ENCODE assay signal across 17 cellular contexts in genomic region chr9:130886981-130887380, GRCh38. TPM values are rescaled to one million over a fixed set of nuclear protein-coding genes. Genes with fewer than 3 reads are reported as not detected.
DNase-seq lines count a peak whose midpoint lies in the region; ATAC-seq, FAIRE-seq and TF ChIP-seq lines count a peak whose summit lies in the region.
"Had no signal": no experiment of that assay in that cellular context is flagged by ENCODE, and none has a peak within 500 bp of the region (broad histone marks: within the 10 kb centered on the region; RNA-seq: fewer than 3 reads in every experiment).

No MANE protein-coding gene starts in this region.

- no peak for ATAC-seq in IMR-90 (ENCODE audit: low read depth)
- ATAC-seq in K562 = no peak
- ATAC-seq: CD8-positive, alpha-beta T cell had no signal

- H3K4me2 ChIP-seq in IMR-90 (ENCODE audit: low read depth, low read length) (no peak overlapping the region), K562 (ENCODE audit: insufficient read depth, low read length) (no peak overlapping the region)
- H3K4me2 ChIP-seq: PC-9 had no signal

- CTCF ChIA-PET in IMR-90 (lab: Yijun Ruan, JAX) = no interaction called here
- CTCF ChIA-PET in K562 (lab: Yijun Ruan, JAX; ENCODE audit: low intra/inter-chr PET ratio) = no interaction called here

- dilution Hi-C loops in IMR-90 (cut with HindIII; ENCODE audit: low sequenced_read_pairs, unreplicated experiment) = no loop called here

- H4K5ac ChIP-seq in IMR-90 (ENCODE audit: low read depth, low read length) = no peak overlapping the region

- H3K9me1 ChIP-seq in IMR-90 (ENCODE audit: insufficient read depth, low read length) (peaks cover 4% of the 10 kb centered on the region; the same call in 1 of the 2 replicates), K562 (ENCODE audit: control insufficient read depth, insufficient read depth, low read length) (peaks cover 3% of the 10 kb centered on the region)

- no peak for TF ChIP-seq CTCF in IMR-90 (conservative IDR thresholded peaks at IDR 0.05; ENCODE audit: low read depth, low read length)
- TF ChIP-seq CTCF in K562 (IDR thresholded peaks at IDR 0.05 in 2 of 3, conservative IDR thresholded peaks at IDR 0.05 in 1 of 3; ENCODE audit: insufficient read depth in 2 of 3, low read depth in 1 of 3, low read length in 3 of 3) = no peak
- no peak for TF ChIP-seq CTCF in kidney (IDR thresholded peaks at IDR 0.05; ENCODE audit: borderline replicate concordance, extremely low read depth, insufficient read depth)
- no peak for TF ChIP-seq CTCF in spleen (IDR thresholded peaks at IDR 0.05 in 8 of 11, conservative IDR thresholded peaks at IDR 0.05 in 3 of 11)

- H3K9me3 ChIP-seq in IMR-90 (ENCODE audit: control insufficient read depth, insufficient read depth, low read length) (no peaks in the 10 kb centered on the region), K562 (replicated peaks; ENCODE audit: control insufficient read depth, insufficient read depth, low read depth, low read length) (no peaks in the 10 kb centered on the region), kidney (ENCODE audit: control insufficient read depth in 1 of 2, low read length in 2 of 2) (no peaks in the 10 kb centered on the region), spleen (no peaks in the 10 kb centered on the region)

- TF ChIP-seq RAD21 in IMR-90 (IDR thresholded peaks at IDR 0.05; ENCODE audit: low read length) (no peak), K562 (CRISPR knock-in tag; conservative IDR thresholded peaks at IDR 0.05 in 1 of 2, IDR thresholded peaks at IDR 0.05 in 1 of 2) (no peak)

- H3K79me2 ChIP-seq in K562 (ENCODE audit: control insufficient read depth, insufficient read depth, low read length) = no peaks in the 10 kb centered on the region

- BruUV-seq in IMR-90 (replicated peaks; lab: Mats Ljungman, UMichigan) (TSS peak; percentile 52), K562 (replicated peaks; lab: Mats Ljungman, UMichigan) (no TSS peak)

- H3K14ac ChIP-seq in IMR-90 (replicated peaks; ENCODE audit: low read depth, low read length) = 0 out of 2 replicates have a peak overlapping the region, but pooled peaks have one; percentile 29

- H3K9ac ChIP-seq in IMR-90 (ENCODE audit: low read depth, low read length) (no peak overlapping the region), K562 (ENCODE audit: insufficient read depth in 1 of 2, low read depth in 2 of 2, low read length in 2 of 2) (peak overlapping the region in 1 of 2 experiments; percentile 0; a peak in 1 of 4 replicates), kidney (ENCODE audit: low read length in 2 of 2) (no peak overlapping the region)

- POLR2A ChIA-PET in IMR-90 (lab: Charles Lee; ENCODE audit: unreplicated experiment) (no interaction called here), K562 (lab: Yijun Ruan, JAX) (interaction anchor here (0.6 to 14.2 kb wide), 13 partner anchors 10 to 1165 kb away, joined by 3 to 220 read pairs (median 4); no protein-coding TSS in a partner anchor)

- H3K79me1 ChIP-seq in IMR-90 (ENCODE audit: low read depth in 1 of 2, low read length in 2 of 2) = peaks cover 22 to 51% of the 10 kb centered on the region in 2 experiments

- H3K27me3 ChIP-seq in IMR-90 (ENCODE audit: control insufficient read depth, insufficient read depth, low read length) (no peaks in the 10 kb centered on the region), K562 (ENCODE audit: control insufficient read depth in 2 of 2, insufficient read depth in 2 of 2, low read length in 2 of 2) (no peaks in the 10 kb centered on the region; a peak in 1 of 5 replicates), spleen (replicated peaks in 1 of 7) (no peaks in the 10 kb centered on the region)

- H3K4me3 ChIP-seq in IMR-90 (ENCODE audit: insufficient read depth, low read depth, low read length) = no peak overlapping the region
- no peak overlapping the region for H3K4me3 ChIP-seq in K562
- H3K4me3 ChIP-seq in kidney (ENCODE audit: low read length in 2 of 2) = no peak overlapping the region
- H3K4me3 ChIP-seq in spleen = no peak overlapping the region
- H3K4me3 ChIP-seq: PC-9, SK-N-MC had no signal

- FAIRE-seq in K562 (lab: Jason Lieb, UNC) (no peak), kidney (lab: Jason Lieb, UNC) (no peak), HTR-8/SVneo (lab: Jason Lieb, UNC) (no peak)
- FAIRE-seq: GM19239 had no signal

- peak overlapping the region; percentile 5; the same call in 1 of the 2 replicates for H3K27ac ChIP-seq in IMR-90 (ENCODE audit: insufficient read depth, low read length)
- H3K27ac ChIP-seq in K562 (ENCODE audit: extremely low read depth, low read depth, low read length) = no peak overlapping the region
- no peak overlapping the region for H3K27ac ChIP-seq in kidney (ENCODE audit: low read depth in 2 of 2, low read length in 2 of 2)
- H3K27ac ChIP-seq in spleen = no peak overlapping the region
- H3K27ac ChIP-seq: PC-9, SK-N-MC had no signal

- H3K56ac ChIP-seq in IMR-90 (ENCODE audit: extremely low read depth, insufficient read depth, low read length) = no peak overlapping the region

- H4K8ac ChIP-seq in IMR-90 (ENCODE audit: low read depth in 2 of 2, low read length in 2 of 2) = no peak overlapping the region

- no peak overlapping the region for H2BK120ac ChIP-seq in IMR-90 (ENCODE audit: low read depth, low read length)

- H2AK5ac ChIP-seq in IMR-90 (ENCODE audit: low read depth, low read length) = no peak overlapping the region

- 93% methylated on average over 11 of the region's 23 CpGs; no CpG with 5 or more reads in 1 of the 2 experiments for WGBS in IMR-90 (ENCODE audit: extremely low coverage in 2 of 2, insufficient read length in 1 of 2), 2 experiments
- 88% methylated on average over 23 of the region's 23 CpGs for WGBS in K562 (ENCODE audit: insufficient coverage, low coverage, missing lambda C conversion rate)
- 94 to 97% (median 94%) methylated on average over 23 of the region's 23 CpGs for WGBS in spleen, 5 donors

- peak overlapping the region; percentile 22; the same call in 1 of the 2 replicates for H3K4ac ChIP-seq in IMR-90 (ENCODE audit: low read depth, low read length)

- H3K4me1 ChIP-seq in IMR-90 (ENCODE audit: control insufficient read depth, insufficient read depth, low read length) (peaks cover 15% of the 10 kb centered on the region; the same call in 1 of the 2 replicates), K562 (replicated peaks in 1 of 2; ENCODE audit: control insufficient read depth in 2 of 2, insufficient read depth in 2 of 2, low read length in 2 of 2) (peaks cover 0 to 40% of the 10 kb centered on the region in 2 experiments; a peak in 1 of 5 replicates), kidney (ENCODE audit: control insufficient read depth in 1 of 2, insufficient read depth in 1 of 2, low read depth in 1 of 2, low read length in 2 of 2) (no peaks in the 10 kb centered on the region), spleen (no peaks in the 10 kb centered on the region)

- H2AK9ac ChIP-seq in IMR-90 (replicated peaks; ENCODE audit: low read depth, low read length, poor library complexity) = no peak overlapping the region

- intact Hi-C loops in IMR-90 (cut with micrococcal nuclease) = no loop called here
- intact Hi-C loops in K562 (cut with micrococcal nuclease) = no loop called here
- intact Hi-C loops in kidney (cut with DNase I) = no loop called here
- intact Hi-C loops in spleen (cut with DNase I; ENCODE audit: low total_unique reads) = no loop called here

- in situ Hi-C loops in IMR-90 (cut with MboI; ENCODE audit: low sequenced_read_pairs) = loop anchor here (5.0 kb wide), 1 partner anchor 155 kb away; no protein-coding TSS in a partner anchor
- in situ Hi-C loops in K562 (cut with MboI) = no loop called here

- H4K20me1 ChIP-seq in IMR-90 (ENCODE audit: insufficient read depth, low read length) (peaks cover 40% of the 10 kb centered on the region), K562 (replicated peaks; ENCODE audit: control insufficient read depth, insufficient read depth, low read length) (peaks cover 45% of the 10 kb centered on the region)

- H3K36me3 ChIP-seq in IMR-90 (ENCODE audit: control insufficient read depth, insufficient read depth, low read length) (peaks cover 86% of the 10 kb centered on the region), K562 (ENCODE audit: control insufficient read depth, insufficient read depth, low read length) (peaks cover 74% of the 10 kb centered on the region), kidney (ENCODE audit: control insufficient read depth in 1 of 2, insufficient read depth in 2 of 2, low read length in 2 of 2) (peaks cover 25 to 46% of the 10 kb centered on the region in 2 donors), spleen (peaks cover 5 to 100% (median 78%) of the 10 kb centered on the region in 6 donors)

- no peak for TF ChIP-seq EP300 in K562 (IDR thresholded peaks at IDR 0.05; ENCODE audit: low read length)

- no peak overlapping the region for H2BK5ac ChIP-seq in IMR-90 (ENCODE audit: low read depth, low read length, poor library complexity, severe bottlenecking)

- no peak overlapping the region for H3K18ac ChIP-seq in IMR-90 (ENCODE audit: low read depth, low read length)

- no peak overlapping the region for H4K91ac ChIP-seq in IMR-90 (ENCODE audit: insufficient read depth, low read depth, low read length)

- H2BK20ac ChIP-seq in IMR-90 (ENCODE audit: low read depth, low read length) = no peak overlapping the region

- H2AFZ ChIP-seq in IMR-90 (replicated peaks; ENCODE audit: low read length, poor library complexity) (no peak overlapping the region), K562 (ENCODE audit: low read depth, low read length) (no peak overlapping the region)
- H2AFZ ChIP-seq: PC-9 had no signal

- TF ChIP-seq POLR2A in IMR-90 (IDR thresholded peaks at IDR 0.05; ENCODE audit: low read depth, low read length) (no peak), K562 (conservative IDR thresholded peaks at IDR 0.05) (no peak), spleen (IDR thresholded peaks at IDR 0.05) (no peak)

- no peak overlapping the region for H2BK15ac ChIP-seq in IMR-90 (ENCODE audit: low read depth, low read length)

- no peak overlapping the region for H3K23ac ChIP-seq in IMR-90 (ENCODE audit: low read depth, low read length)

- no peak for DNase-seq in IMR-90
- peak in 2 of 4 experiments; percentile 53 to 56 for DNase-seq in K562 (ENCODE audit: extremely low read depth in 1 of 4, low spot score in 3 of 4)
- peak; percentile 61 for DNase-seq in kidney
- peak; percentile 56 for DNase-seq in spleen
- DNase-seq in HTR-8/SVneo (ENCODE audit: insufficient read length, low spot score) = no peak
- DNase-seq in stimulated activated CD4-positive, alpha-beta T cell treated with anti-CD3 and anti-CD28 coated beads, Interleukin-1b, Interleukin-23, amount 100 ng/mL, for 48 hours = no peak
- no peak for DNase-seq in NCI-H82 (lab: John Stamatoyannopoulos, UW)
- DNase-seq: CD8-positive, alpha-beta T cell; NCI-H146; NCI-H2081; NCI-H510A; PC-9 had no signal

RNA-seq across cellular contexts. Expression of gene QRFP, which starts 9.6 kb away (rescaled TPM):
- not detected in 2 replicates for total RNA-seq in IMR-90 (2012; rRNA removed)
- not detected in 2 replicates for polyA plus RNA-seq in IMR-90 (2012; rRNA removed)
- not detected in 2 replicates for polyA plus RNA-seq in IMR-90 (2012; cell fraction: cytosol; rRNA removed)
- polyA plus RNA-seq in IMR-90 (2012; cell fraction: nucleus; rRNA removed; ENCODE audit: low replicate concordance) = not detected in 2 replicates
- total RNA-seq in K562 (2011; cell fraction: chromatin; rRNA removed; ENCODE audit: low replicate concordance) = not detected in 2 replicates
- total RNA-seq in K562 (2011; cell fraction: nucleolus; rRNA removed) = not detected in 2 replicates
- not detected in 2 replicates for total RNA-seq in K562 (2011; cell fraction: nucleoplasm; rRNA removed)
- not detected in 2 replicates for total RNA-seq in K562 (2014; rRNA removed)
- not detected in 2 replicates for total RNA-seq in K562 (2014; rRNA removed; fragmentation: Illumina TruSeq; extraction: Trizol)
- not detected in 2 replicates for total RNA-seq in K562 (2015; rRNA removed; fragmentation: Illumina TruSeq; extraction: Trizol)
- not detected in 2 replicates for total RNA-seq in K562 (2021)
- not detected in 2 replicates for polyA plus RNA-seq in K562 (2011; rRNA removed)
- not detected in 2 replicates for polyA plus RNA-seq in K562 (2011; cell fraction: cytosol; rRNA removed)
- not detected in 2 replicates for polyA plus RNA-seq in K562 (2011; cell fraction: nucleus; rRNA removed)
- 0.51 and 0.70 TPM in 2 replicates for polyA plus RNA-seq in K562 (2012)
- not detected in 2 replicates for polyA plus RNA-seq in K562 (2014; fragmentation: Illumina TruSeq; extraction: Trizol)
- not detected for polyA plus RNA-seq in K562 (2014; fragmentation: Nextera tagmentation; extraction: Ambion mirVana)
- polyA plus RNA-seq in K562 (2014; rRNA removed) = not detected in 2 replicates
- not detected in 2 replicates for polyA minus RNA-seq in K562 (2011; rRNA and poly(A)+ RNA removed)
- not detected in 2 replicates for polyA minus RNA-seq in K562 (2011; cell fraction: cytosol; rRNA and poly(A)+ RNA removed)
- not detected in 2 replicates for polyA minus RNA-seq in K562 (2011; cell fraction: nucleus; rRNA and poly(A)+ RNA removed)
- total RNA-seq in kidney = not detected
- not detected for polyA plus RNA-seq in kidney (ENCODE audit: insufficient read depth, low read depth, low replicate concordance)
- not detected for total RNA-seq in spleen
- under 1 TPM in 2 of 3 donors, not detected in 1; 0.13 to 0.16 TPM for polyA plus RNA-seq in spleen
- total RNA-seq: CD8-positive, alpha-beta T cell; H4; HT1080; PC-9 had no signal
- polyA plus RNA-seq: BJ had no signal

RNA-seq across cellular contexts. Expression of gene ABL1, which starts 51.9 kb away (rescaled TPM):
- 31.9 and 33.7 TPM in 2 replicates for total RNA-seq in IMR-90 (2012; rRNA removed)
- 49.1 and 50.7 TPM in 2 replicates for polyA plus RNA-seq in IMR-90 (2012; rRNA removed)
- polyA plus RNA-seq in IMR-90 (2012; cell fraction: cytosol; rRNA removed) = 35.4 and 41.3 TPM in 2 replicates
- 61.9 and 74.7 TPM in 2 replicates for polyA plus RNA-seq in IMR-90 (2012; cell fraction: nucleus; rRNA removed; ENCODE audit: low replicate concordance)
- total RNA-seq in K562 (2011; cell fraction: chromatin; rRNA removed; ENCODE audit: low replicate concordance) = 105 and 142 TPM in 2 replicates
- 81.7 and 83.9 TPM in 2 replicates for total RNA-seq in K562 (2011; cell fraction: nucleolus; rRNA removed)
- 75.2 and 77.0 TPM in 2 replicates for total RNA-seq in K562 (2011; cell fraction: nucleoplasm; rRNA removed)
- 45.1 and 61.3 TPM in 2 replicates for total RNA-seq in K562 (2014; rRNA removed)
- 28.6 and 30.2 TPM in 2 replicates for total RNA-seq in K562 (2014; rRNA removed; fragmentation: Illumina TruSeq; extraction: Trizol)
- total RNA-seq in K562 (2015; rRNA removed; fragmentation: Illumina TruSeq; extraction: Trizol) = 37.8 and 41.0 TPM in 2 replicates
- total RNA-seq in K562 (2021) = 124 and 130 TPM in 2 replicates
- 26.0 and 35.7 TPM in 2 replicates for polyA plus RNA-seq in K562 (2011; rRNA removed)
- polyA plus RNA-seq in K562 (2011; cell fraction: cytosol; rRNA removed) = 44.5 and 48.8 TPM in 2 replicates
- polyA plus RNA-seq in K562 (2011; cell fraction: nucleus; rRNA removed) = 51.1 and 57.1 TPM in 2 replicates
- polyA plus RNA-seq in K562 (2012) = 65.2 and 79.7 TPM in 2 replicates
- polyA plus RNA-seq in K562 (2014; fragmentation: Illumina TruSeq; extraction: Trizol) = 64.0 and 77.9 TPM in 2 replicates
- polyA plus RNA-seq in K562 (2014; fragmentation: Nextera tagmentation; extraction: Ambion mirVana) = 1 to 10 TPM; 1.5 to 1.6 TPM
- 59.7 and 60.0 TPM in 2 replicates for polyA plus RNA-seq in K562 (2014; rRNA removed)
- 64.2 and 66.3 TPM in 2 replicates for polyA minus RNA-seq in K562 (2011; rRNA and poly(A)+ RNA removed)
- polyA minus RNA-seq in K562 (2011; cell fraction: cytosol; rRNA and poly(A)+ RNA removed) = 93.5 and 149 TPM in 2 replicates
- polyA minus RNA-seq in K562 (2011; cell fraction: nucleus; rRNA and poly(A)+ RNA removed) = 21.7 and 40.1 TPM in 2 replicates
- 63.6 TPM for total RNA-seq in kidney
- polyA plus RNA-seq in kidney (ENCODE audit: insufficient read depth, low read depth, low replicate concordance) = 15.0 TPM
- 10 to 100 TPM; 36.2 to 76.7 (median 55.5) TPM for total RNA-seq in spleen
- polyA plus RNA-seq in spleen = 10 to 100 TPM in 2 of 3 donors, 1 to 10 TPM in 1; 9.7 to 17.0 (median 11.5) TPM

RNA-seq across cellular contexts. Expression of gene FIBCD1, which starts 52.1 kb away (rescaled TPM):
- total RNA-seq in IMR-90 (2012; rRNA removed) (1.1 and 2.2 TPM in 2 replicates), K562 (2014; rRNA removed) (1.00 and 2.1 TPM in 2 replicates), K562 (2014; rRNA removed; fragmentation: Illumina TruSeq; extraction: Trizol) (0.95 TPM in 1 of 2 replicates, not detected in the other), K562 (2015; rRNA removed; fragmentation: Illumina TruSeq; extraction: Trizol) (not detected in 2 replicates), K562 (2021) (0.71 and 1.5 TPM in 2 replicates), kidney (0.25 TPM), spleen (under 1 TPM in 4 of 7 donors, not detected in 3; 0.26 to 0.51 (median 0.44) TPM)
- polyA plus RNA-seq in IMR-90 (2012; rRNA removed) (10.1 and 12.2 TPM in 2 replicates), K562 (2011; rRNA removed) (0.79 and 1.2 TPM in 2 replicates), K562 (2014; fragmentation: Illumina TruSeq; extraction: Trizol) (not detected in 2 replicates), K562 (2014; fragmentation: Nextera tagmentation; extraction: Ambion mirVana) (not detected), K562 (2014; rRNA removed) (0.53 and 2.7 TPM in 2 replicates), kidney (ENCODE audit: insufficient read depth, low read depth, low replicate concordance) (not detected), spleen (under 1 TPM; 0.02 to 0.35 (median 0.06) TPM)
- 8.8 and 15.2 TPM in 2 replicates for polyA plus RNA-seq in IMR-90 (2012; cell fraction: cytosol; rRNA removed)
- polyA plus RNA-seq in IMR-90 (2012; cell fraction: nucleus; rRNA removed; ENCODE audit: low replicate concordance) = 11.6 and 31.9 TPM in 2 replicates
- total RNA-seq in K562 (2011; cell fraction: chromatin; rRNA removed; ENCODE audit: low replicate concordance) = 0.21 TPM in 1 of 2 replicates, not detected in the other
- not detected in 2 replicates for total RNA-seq in K562 (2011; cell fraction: nucleolus; rRNA removed)
- total RNA-seq in K562 (2011; cell fraction: nucleoplasm; rRNA removed) = not detected in 2 replicates
- 2.1 and 3.8 TPM in 2 replicates for polyA plus RNA-seq in K562 (2011; cell fraction: cytosol; rRNA removed)
- 1.2 TPM in 2 replicates for polyA plus RNA-seq in K562 (2011; cell fraction: nucleus; rRNA removed)
- 0.91 and 1.3 TPM in 2 replicates for polyA plus RNA-seq in K562 (2012)
- polyA minus RNA-seq in K562 (2011; rRNA and poly(A)+ RNA removed) = not detected in 2 replicates
- not detected in 2 replicates for polyA minus RNA-seq in K562 (2011; cell fraction: cytosol; rRNA and poly(A)+ RNA removed)
- 0.67 TPM in 1 of 2 replicates, not detected in the other for polyA minus RNA-seq in K562 (2011; cell fraction: nucleus; rRNA and poly(A)+ RNA removed)
- total RNA-seq: CD8-positive, alpha-beta T cell had no signal

Comparison
In these comparisons a context has a peak if more than half of its experiments do, and no peak if none do; other contexts are left out.
1. DNase-seq: peak in kidney (single experiment) and spleen (single experiment); none in IMR-90 (single experiment), HTR-8/SVneo (single experiment), stimulated activated CD4-positive, alpha-beta T cell treated with anti-CD3 and anti-CD28 coated beads, Interleukin-1b, Interleukin-23, amount 100 ng/mL, for 48 hours (single experiment) and NCI-H82 (single experiment).